ENCODE assay signal across 10 cellular contexts in genomic region chr15:60363024-60363674, GRCh38. TPM values are rescaled to one million over a fixed set of nuclear protein-coding genes. Genes with fewer than 3 reads are reported as not detected.
DNase-seq lines count a peak whose midpoint lies in the region; ATAC-seq and TF ChIP-seq lines count a peak whose summit lies in the region.
"Had no signal": no experiment of that assay in that cellular context is flagged by ENCODE, and none has a peak within 500 bp of the region (broad histone marks: within the 10 kb centered on the region; RNA-seq: fewer than 3 reads in every experiment).

No MANE protein-coding gene starts in this region.

- no peaks in the 10 kb centered on the region for H3K27me3 ChIP-seq in gastroesophageal sphincter
- H3K27me3 ChIP-seq: MG63 had no signal

- ATAC-seq in gastroesophageal sphincter, result no peak
- ATAC-seq in stimulated activated effector memory CD8-positive, alpha-beta T cell treated with anti-CD3 and anti-CD28 coated beads, Interleukin-12 subunit alpha, Interleukin-12 subunit beta, amount 100 ng/mL, for 72 hours, result no peak
- no peak for ATAC-seq in HG03280 (IDR thresholded peaks at IDR 0.05; ENCODE audit: unreplicated experiment)
- no peak for ATAC-seq in GM19324 (IDR thresholded peaks at IDR 0.05; ENCODE audit: low FRiP score, unreplicated experiment)

- peak overlapping the region; percentile 92 for H3K27ac Mint-ChIP-seq in T-helper 2 cell treated with Interferon-gamma antibody and Interleukin-4, amounts not matched to agents 5 μg/mL and 100 μg/mL, for 36 hours
- peak overlapping the region; percentile 87 for H3K27ac Mint-ChIP-seq in stimulated activated effector memory CD8-positive, alpha-beta T cell treated with anti-CD3 and anti-CD28 coated beads, Interleukin-12 subunit alpha, Interleukin-12 subunit beta, amount 100 ng/mL, for 72 hours

- peak overlapping the region; percentile 79 for H3K4me3 Mint-ChIP-seq in T-helper 2 cell treated with Interferon-gamma antibody and Interleukin-4, amounts not matched to agents 5 μg/mL and 100 μg/mL, for 36 hours
- H3K4me3 Mint-ChIP-seq in stimulated activated effector memory CD8-positive, alpha-beta T cell treated with anti-CD3 and anti-CD28 coated beads, Interleukin-12 subunit alpha, Interleukin-12 subunit beta, amount 100 ng/mL, for 72 hours, result no peak overlapping the region

- H3K27ac ChIP-seq in RWPE1 (peak overlapping the region; percentile 29; the same call in 1 of the 2 replicates), gastroesophageal sphincter (peak overlapping the region in 3 of 4 donors; percentile 31 to 40 (median 35))

- H3K4me1 Mint-ChIP-seq in T-helper 2 cell treated with Interferon-gamma antibody and Interleukin-4, amounts not matched to agents 5 μg/mL and 100 μg/mL, for 36 hours (ENCODE audit: low read depth), result peaks cover 32% of the 10 kb centered on the region
- H3K4me1 Mint-ChIP-seq in stimulated activated effector memory CD8-positive, alpha-beta T cell treated with anti-CD3 and anti-CD28 coated beads, Interleukin-12 subunit alpha, Interleukin-12 subunit beta, amount 100 ng/mL, for 72 hours, result peaks cover 24% of the 10 kb centered on the region

- no peak for TF ChIP-seq POLR2A in gastroesophageal sphincter (IDR thresholded peaks at IDR 0.05)

- POLR2A ChIA-PET in RWPE1 (lab: Yijun Ruan, JAX; ENCODE audit: low non-redundant PET), result no interaction called here

- H3K36me3 Mint-ChIP-seq in T-helper 2 cell treated with Interferon-gamma antibody and Interleukin-4, amounts not matched to agents 5 μg/mL and 100 μg/mL, for 36 hours (ENCODE audit: low read depth), result peaks cover 69% of the 10 kb centered on the region
- peaks cover 79% of the 10 kb centered on the region for H3K36me3 Mint-ChIP-seq in stimulated activated effector memory CD8-positive, alpha-beta T cell treated with anti-CD3 and anti-CD28 coated beads, Interleukin-12 subunit alpha, Interleukin-12 subunit beta, amount 100 ng/mL, for 72 hours

- no peaks in the 10 kb centered on the region for H3K27me3 Mint-ChIP-seq in T-helper 2 cell treated with Interferon-gamma antibody and Interleukin-4, amounts not matched to agents 5 μg/mL and 100 μg/mL, for 36 hours (ENCODE audit: low read depth)

- no peak for TF ChIP-seq EP300 in gastroesophageal sphincter (IDR thresholded peaks at IDR 0.05)

- no peaks in the 10 kb centered on the region for H3K9me3 ChIP-seq in gastroesophageal sphincter
- H3K9me3 ChIP-seq: MG63 had no signal

- 5 to 9% methylated on average over 4 to 5 of the region's 5 CpGs for WGBS in gastroesophageal sphincter (ENCODE audit: low coverage in 1 of 2), 2 donors

- H3K4me1 ChIP-seq in gastroesophageal sphincter, result peaks cover 7 to 58% (median 28%) of the 10 kb centered on the region in 3 donors

- CTCF ChIA-PET in RWPE1 (lab: Yijun Ruan, JAX), result interaction anchor here (2.2 kb wide), 1 partner anchor 81 kb away, joined by 6 read pairs; no protein-coding TSS in a partner anchor

- no peak for TF ChIP-seq CTCF in RWPE1 (conservative IDR thresholded peaks at IDR 0.05; ENCODE audit: low read depth)
- no peak for TF ChIP-seq CTCF in gastroesophageal sphincter (IDR thresholded peaks at IDR 0.05)

- peaks cover 3 to 40% of the 10 kb centered on the region in 2 donors for H3K36me3 ChIP-seq in gastroesophageal sphincter

- no peak overlapping the region for H3K4me3 ChIP-seq in gastroesophageal sphincter
- H3K4me3 ChIP-seq: MG63 had no signal

- H3K9me3 Mint-ChIP-seq in T-helper 2 cell treated with Interferon-gamma antibody and Interleukin-4, amounts not matched to agents 5 μg/mL and 100 μg/mL, for 36 hours, result no peaks in the 10 kb centered on the region
- no peaks in the 10 kb centered on the region for H3K9me3 Mint-ChIP-seq in stimulated activated effector memory CD8-positive, alpha-beta T cell treated with anti-CD3 and anti-CD28 coated beads, Interleukin-12 subunit alpha, Interleukin-12 subunit beta, amount 100 ng/mL, for 72 hours

- DNase-seq in T-helper 2 cell treated with Interferon-gamma antibody and Interleukin-4, amounts not matched to agents 5 μg/mL and 100 μg/mL, for 36 hours (ENCODE audit: low spot score), result no peak
- DNase-seq in T-helper 2 cell, result no peak
- no peak for DNase-seq in RWPE1 (ENCODE audit: low spot score)
- DNase-seq in stimulated activated effector memory CD8-positive, alpha-beta T cell treated with anti-CD3 and anti-CD28 coated beads, Interleukin-12 subunit alpha, Interleukin-12 subunit beta, amount 100 ng/mL, for 72 hours (ENCODE audit: low spot score in 2 of 2), result peak in 1 of 2 donors; percentile 64
- no peak for DNase-seq in NCI-H2196 treated with DMSO at 0.1 percent for 48 hours (lab: John Stamatoyannopoulos, UW; ENCODE audit: unreplicated experiment)
- DNase-seq: cerebellar nuclear complex had no signal

RNA-seq across cellular contexts. Expression of gene ANXA2, which starts 34.6 kb away (rescaled TPM):
- 100 to 1,000 TPM; 301 to 793 (median 570) TPM for total RNA-seq in gastroesophageal sphincter
